Comparison of ENCODE assay signal across 8 cellular contexts in the genomic region with DNA sequence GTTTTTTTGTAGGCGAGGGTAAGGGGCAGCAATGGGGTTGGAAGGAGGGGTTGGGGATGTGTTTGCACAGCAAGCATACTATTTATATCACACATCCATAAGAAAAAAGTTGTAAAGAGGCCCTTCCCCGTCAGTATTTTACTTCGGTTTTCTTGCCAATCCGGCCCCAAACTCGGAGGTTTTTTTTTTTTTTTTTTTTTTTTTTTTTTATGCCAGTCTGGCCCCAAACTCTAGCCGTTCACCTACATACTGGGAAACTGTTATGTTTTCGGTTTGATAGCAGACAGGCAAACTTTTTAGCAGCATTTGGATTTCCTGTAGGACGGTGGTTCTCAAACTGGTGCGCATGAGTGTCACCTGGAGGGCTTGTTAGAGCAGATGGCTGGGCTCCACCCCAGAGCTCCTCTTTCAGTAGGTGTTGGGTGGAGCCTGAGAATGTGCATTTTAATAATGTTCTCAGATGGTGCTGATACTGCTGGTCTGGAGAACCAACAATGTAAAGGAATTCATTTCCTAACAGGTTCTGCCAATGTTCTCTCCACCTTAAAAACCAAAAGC.
A peak's percentile ranks its signal among the peaks of the same experiment; 100 is the strongest.
DNase-seq lines count a peak whose midpoint lies in the region; ATAC-seq and TF ChIP-seq lines count a peak whose summit lies in the region.

No MANE protein-coding gene starts in this region.

- no peak overlapping the region for H3K27ac Mint-ChIP-seq in activated B cell treated with CpG ODN at 0.5 μM for 24 hours

- DNase-seq in activated T-cell treated with anti-CD3 and anti-CD28 coated beads, Interleukin-2, amount 50 U/mL, for 1 hour: peak; percentile 26
- DNase-seq in activated T-cell treated with anti-CD3 and anti-CD28 coated beads for 4 hours: no peak
- DNase-seq in activated B cell treated with CpG ODN at 0.5 μM for 24 hours: no peak
- DNase-seq in hepatocyte (ENCODE audit: low spot score): no peak
- DNase-seq in stomach: no peak
- no peak for DNase-seq in NCI-H345 (lab: John Stamatoyannopoulos, UW)
- DNase-seq in NCI-H446 treated with DMSO at 0.1 percent for 48 hours (lab: John Stamatoyannopoulos, UW): no peak

- ATAC-seq in activated B cell treated with CpG ODN at 0.5 μM for 24 hours (ENCODE audit: low read depth) (no peak), HG03457 (IDR thresholded peaks at IDR 0.05; ENCODE audit: unreplicated experiment) (no peak)

- no peak for TF ChIP-seq EP300 in stomach (IDR thresholded peaks at IDR 0.05)

- no peaks in the 10 kb centered on the region for H4K20me1 ChIP-seq in hepatocyte (ENCODE audit: insufficient read depth, poor library complexity, severe bottlenecking)

- intact Hi-C loops in activated B cell treated with CpG ODN at 0.5 μM for 24 hours (cut with micrococcal nuclease): loop anchor here (5.0 to 10.0 kb wide), 2 partner anchors 57 to 1350 kb away; no protein-coding TSS in a partner anchor
- intact Hi-C loops in stomach (cut with DNase I; ENCODE audit: low total_unique reads): no loop called here

- CTCF ChIA-PET in activated B cell treated with CpG ODN at 0.5 μM for 24 hours (lab: Charles Lee): interaction anchor here (0.6 to 3.7 kb wide), 22 partner anchors 8 to 853 kb away, joined by 3 to 97 read pairs (median 6); no protein-coding TSS in a partner anchor

- H3K27me3 Mint-ChIP-seq in activated B cell treated with CpG ODN at 0.5 μM for 24 hours: peaks cover 25% of the 10 kb centered on the region

- no peak for TF ChIP-seq CTCF in activated B cell treated with CpG ODN at 0.5 μM for 24 hours (IDR thresholded peaks at IDR 0.05)
- no peak for TF ChIP-seq CTCF in hepatocyte (IDR thresholded peaks at IDR 0.05; ENCODE audit: poor library complexity)
- TF ChIP-seq CTCF in stomach (IDR thresholded peaks at IDR 0.05): no peak

- peak overlapping the region; percentile 74 for H3K4me2 ChIP-seq in hepatocyte

- H3K9me3 ChIP-seq in hepatocyte (ENCODE audit: low read depth) (no peaks in the 10 kb centered on the region), stomach (no peaks in the 10 kb centered on the region)

- H3K4me1 ChIP-seq in hepatocyte (ENCODE audit: insufficient read depth) (peaks cover 12% of the 10 kb centered on the region), stomach (peaks cover 0 to 42% (median 36%) of the 10 kb centered on the region in 4 donors)

- H3K9me3 Mint-ChIP-seq in activated B cell treated with CpG ODN at 0.5 μM for 24 hours: no peaks in the 10 kb centered on the region

- peak overlapping the region; percentile 82 for H3K27ac ChIP-seq in hepatocyte
- H3K27ac ChIP-seq in stomach: peak overlapping the region; percentile 51 to 84 (median 69)

- TF ChIP-seq POLR2A in stomach (IDR thresholded peaks at IDR 0.05): no peak

- H3K4me3 ChIP-seq in hepatocyte (peak overlapping the region; percentile 17), stomach (peak overlapping the region; percentile 36 to 45 (median 40))

- H3K36me3 Mint-ChIP-seq in activated B cell treated with CpG ODN at 0.5 μM for 24 hours (ENCODE audit: low read depth): no peaks in the 10 kb centered on the region

- H3K27me3 ChIP-seq in hepatocyte: no peaks in the 10 kb centered on the region
- peaks cover 0 to 22% (median 9%) of the 10 kb centered on the region in 3 donors for H3K27me3 ChIP-seq in stomach

- WGBS in hepatocyte (ENCODE audit: low lambda C conversion rate, missing lambda C conversion rate): 4% methylated on average over 9 of the region's 9 CpGs
- 3 to 5% (median 4%) methylated on average over 9 of the region's 9 CpGs for WGBS in stomach, 5 donors

- POLR2A ChIA-PET in activated B cell treated with CpG ODN at 0.5 μM for 24 hours (lab: Charles Lee): interaction anchor here (0.7 to 1.3 kb wide), 6 partner anchors 76 to 908 kb away, joined by 3 to 4 read pairs (median 4); a partner anchor contains a TSS

- peak overlapping the region; percentile 67 for H2AFZ ChIP-seq in hepatocyte

- H3K36me3 ChIP-seq in hepatocyte (replicated peaks; ENCODE audit: insufficient read depth, low read depth) (no peaks in the 10 kb centered on the region), stomach (no peaks in the 10 kb centered on the region)

- peaks cover 22% of the 10 kb centered on the region for H3K4me1 Mint-ChIP-seq in activated B cell treated with CpG ODN at 0.5 μM for 24 hours

- H3K9me2 ChIP-seq in hepatocyte (replicated peaks; ENCODE audit: insufficient read depth): no peaks in the 10 kb centered on the region

- peak overlapping the region; percentile 82 for H3K4me3 Mint-ChIP-seq in activated B cell treated with CpG ODN at 0.5 μM for 24 hours

- H3K79me2 ChIP-seq in hepatocyte: no peaks in the 10 kb centered on the region
